27 cellular contexts compared by ENCODE assay signal in genomic region chr12:53023-53734, GRCh38. TPM values are rescaled to one million over a fixed set of nuclear protein-coding genes. Genes with fewer than 3 reads are reported as not detected.
DNase-seq lines count a peak whose midpoint lies in the region; ATAC-seq and TF ChIP-seq lines count a peak whose summit lies in the region.
"Had no signal": no experiment of that assay in that cellular context is flagged by ENCODE, and none has a peak within 500 bp of the region (broad histone marks: within the 10 kb centered on the region; RNA-seq: fewer than 3 reads in every experiment).

No MANE protein-coding gene starts in this region.

- H3K9me3 ChIP-seq in HEK293 (ENCODE audit: control insufficient read depth, insufficient read depth, low read depth, low read length): no peaks in the 10 kb centered on the region
- no peaks in the 10 kb centered on the region for H3K9me3 ChIP-seq in lower lobe of right lung
- H3K9me3 ChIP-seq: SK-N-SH had no signal

- DNase-seq in AG08396 (ENCODE audit: low spot score) (peak; percentile 3), SW480 (ENCODE audit: low spot score) (peak; percentile 71), epithelial cell of esophagus (ENCODE audit: low read depth) (peak; percentile 4), EL (no peak), lower lobe of right lung (no peak), dorsolateral prefrontal cortex (no peak)
- DNase-seq in stimulated activated CD4-positive, alpha-beta T cell treated with anti-CD3 and anti-CD28 coated beads, Interleukin-15, amount 100 ng/mL, for 24 hours: no peak
- DNase-seq: AML-193; CD4-positive, alpha-beta memory T cell; COR-L47; DMS53; Kasumi-1; MV-4-11; NCI-H1105 treated with DMSO at 0.1 percent for 48 hours; NCI-H2029; NCI-H2227 treated with DMSO at 0.1 percent for 48 hours; NCI-H69; SIG-M5; SK-N-SH; SW 1271 had no signal

- H3K36me3 ChIP-seq in HEK293 (ENCODE audit: control insufficient read depth in 2 of 2, insufficient read depth in 1 of 2, low read length in 2 of 2): no peaks in the 10 kb centered on the region
- no peaks in the 10 kb centered on the region for H3K36me3 ChIP-seq in lower lobe of right lung
- H3K36me3 ChIP-seq: BLaER1 treated with 17β-estradiol and CSF1 and Interleukin-3, amounts not matched to agents 10 nM and 100 nM had no signal

- intact Hi-C loops in lower lobe of right lung (cut with DNase I): no loop called here
- intact Hi-C loops in dorsolateral prefrontal cortex (cut with DNase I): no loop called here

- POLR2A ChIA-PET in HEK293 (lab: Yijun Ruan, JAX): no interaction called here

- CTCF ChIA-PET in HEK293 (lab: Yijun Ruan, JAX): no interaction called here

- H3K4me3 ChIP-seq in HEK293 (ENCODE audit: low read depth, low read length) (no peak overlapping the region), epithelial cell of esophagus (ENCODE audit: low read length) (no peak overlapping the region), lower lobe of right lung (no peak overlapping the region), dorsolateral prefrontal cortex (no peak overlapping the region)
- H3K4me3 ChIP-seq: BLaER1 treated with 17β-estradiol and CSF1 and Interleukin-3, amounts not matched to agents 10 nM and 100 nM had no signal

- no peaks in the 10 kb centered on the region for H3K4me1 ChIP-seq in HEK293 (ENCODE audit: control insufficient read depth, insufficient read depth, low read length)
- no peaks in the 10 kb centered on the region for H3K4me1 ChIP-seq in lower lobe of right lung
- H3K4me1 ChIP-seq: BLaER1 treated with 17β-estradiol and CSF1 and Interleukin-3, amounts not matched to agents 10 nM and 100 nM had no signal

- H3K27ac ChIP-seq in HEK293 (ENCODE audit: extremely low read depth, low read depth, low read length): no peak overlapping the region
- H3K27ac ChIP-seq in lower lobe of right lung: no peak overlapping the region
- H3K27ac ChIP-seq in dorsolateral prefrontal cortex: no peak overlapping the region
- H3K27ac ChIP-seq: BLaER1 treated with 17β-estradiol and CSF1 and Interleukin-3, amounts not matched to agents 10 nM and 100 nM; RWPE1 had no signal

- no peak for TF ChIP-seq CTCF in HEK293 (tag by site-specific recombination; IDR thresholded peaks at IDR 0.05)
- TF ChIP-seq CTCF in epithelial cell of esophagus (IDR thresholded peaks at IDR 0.05; ENCODE audit: insufficient read depth, low read depth, low read length, missing control alignments): no peak
- no peak for TF ChIP-seq CTCF in lower lobe of right lung (IDR thresholded peaks at IDR 0.05)
- TF ChIP-seq CTCF in dorsolateral prefrontal cortex (IDR thresholded peaks at IDR 0.05 in 54 of 56, conservative IDR thresholded peaks at IDR 0.05 in 2 of 56; ENCODE audit: low read depth in 1 of 56, partially characterized antibody in 56 of 56): no peak

- ATAC-seq in lower lobe of right lung: no peak
- ATAC-seq: Panc1 had no signal

- H3K27me3 ChIP-seq in lower lobe of right lung (ENCODE audit: low read depth): peaks cover 36% of the 10 kb centered on the region
- peaks cover 0 to 17% (median 0%) of the 10 kb centered on the region in 45 donors for H3K27me3 ChIP-seq in dorsolateral prefrontal cortex
- H3K27me3 ChIP-seq: BLaER1 treated with 17β-estradiol and CSF1 and Interleukin-3, amounts not matched to agents 10 nM and 100 nM had no signal

TF ChIP-seq in HEK293, 187 proteins besides CTCF, POLR2A, EP300 and RAD21:
- TF ChIP-seq ZFHX2 (tag by site-specific recombination; conservative IDR thresholded peaks at IDR 0.05) (peak; percentile 62), ZNF777 (tag by site-specific recombination; IDR thresholded peaks at IDR 0.05; ENCODE audit: borderline replicate concordance) (no peak), EGR2 (tag by site-specific recombination; IDR thresholded peaks at IDR 0.05; ENCODE audit: low read depth) (peak; percentile 89), ZNF335 (tag by site-specific recombination; conservative IDR thresholded peaks at IDR 0.05) (no peak)

RNA-seq across cellular contexts. Expression of gene IQSEC3, which starts 13.4 kb away (rescaled TPM):
- total RNA-seq in lower lobe of right lung (10.7 TPM), dorsolateral prefrontal cortex (100 to 1,000 TPM in 87 of 120 experiments, 10 to 100 TPM in 33; 36.5 to 178 (median 118) TPM)
- total RNA-seq: A172, M059J, NCI-H460 had no signal

Comparison
In these comparisons a context has a peak if more than half of its experiments do, and no peak if none do; other contexts are left out.
1. DNase-seq: peak in AG08396 (single experiment), SW480 (single experiment) and epithelial cell of esophagus (single experiment); none in EL (single experiment), stimulated activated CD4-positive, alpha-beta T cell treated with anti-CD3 and anti-CD28 coated beads, Interleukin-15, amount 100 ng/mL, for 24 hours (single experiment), lower lobe of right lung (single experiment) and dorsolateral prefrontal cortex (0 of 10).